In the genomic region with DNA sequence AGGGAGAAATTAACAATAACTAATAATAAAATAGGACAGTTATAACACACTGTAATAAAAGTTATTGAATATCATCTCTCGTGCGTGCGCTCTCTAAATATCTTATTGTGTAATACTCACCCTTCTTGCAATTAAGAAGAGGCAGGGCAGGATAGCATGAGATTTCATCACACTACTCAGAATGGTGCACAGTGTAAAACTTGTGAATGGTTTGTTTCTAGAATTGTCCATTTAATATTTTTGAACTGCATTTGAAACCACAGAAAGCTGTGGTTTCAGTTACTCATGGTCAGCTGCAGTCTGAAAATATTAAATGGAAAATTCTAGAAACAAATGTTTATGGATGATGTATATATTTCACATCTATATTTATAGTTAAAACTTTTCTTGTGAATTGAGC, we compare ENCODE assay signal across 18 cellular contexts.
A peak's percentile ranks its signal among the peaks of the same experiment; 100 is the strongest.
DNase-seq lines count a peak whose midpoint lies in the region; ATAC-seq, FAIRE-seq and TF ChIP-seq lines count a peak whose summit lies in the region.
"Had no signal": no experiment of that assay in that cellular context is flagged by ENCODE, and none has a peak within 500 bp of the region (broad histone marks: within the 10 kb centered on the region; RNA-seq: fewer than 3 reads in every experiment).

No MANE protein-coding gene starts in this region.

- TF ChIP-seq POLR2A in H54 (IDR thresholded peaks at IDR 0.05; ENCODE audit: low read depth, low read length) (no peak), body of pancreas (IDR thresholded peaks at IDR 0.05) (no peak)

- ATAC-seq in GM18511 (IDR thresholded peaks at IDR 0.05; ENCODE audit: unreplicated experiment) (peak; percentile 71), body of pancreas (no peak), GM18907 (IDR thresholded peaks at IDR 0.05; ENCODE audit: unreplicated experiment) (no peak)
- ATAC-seq: left ventricle myocardium superior had no signal

- H3K27me3 ChIP-seq in MM.1S (replicated peaks; ENCODE audit: insufficient read depth, low read length) (no peaks in the 10 kb centered on the region), body of pancreas (no peaks in the 10 kb centered on the region)
- H3K27me3 ChIP-seq: colonic mucosa, SJCRH30 had no signal

- no peaks in the 10 kb centered on the region for H4K20me1 ChIP-seq in MM.1S (ENCODE audit: insufficient read depth, low read length)

- no peak for DNase-seq in H54 (ENCODE audit: insufficient read length, low spot score)
- peak; percentile 15 for DNase-seq in MM.1S
- DNase-seq in foreskin melanocyte: peak; percentile 45
- no peak for DNase-seq in NCI-H1694 treated with DMSO at 0.1 percent for 48 hours (lab: John Stamatoyannopoulos, UW)
- no peak for DNase-seq in body of pancreas
- DNase-seq in activated CD4-positive, alpha-beta T cell treated with anti-CD3 and anti-CD28 coated beads for 4 hours: no peak
- DNase-seq: activated CD8-positive, alpha-beta memory T cell treated with anti-CD3 and anti-CD28 coated beads, Interleukin-2, amount 50 U/mL, for 48 hours; activated naive CD4-positive, alpha-beta T cell treated with Interleukin-2 at 50 U/mL for 16 hours; Caco-2; colonic mucosa; left ventricle myocardium superior; NCI-H2029 treated with DMSO at 0.1 percent for 48 hours; NCI-H524; SJCRH30 had no signal

- TF ChIP-seq CTCF in MM.1S (IDR thresholded peaks at IDR 0.05; ENCODE audit: low read length) (no peak), body of pancreas (IDR thresholded peaks at IDR 0.05) (no peak)

- H3K9me3 ChIP-seq in MM.1S (replicated peaks; ENCODE audit: insufficient read depth, low read length): no peaks in the 10 kb centered on the region
- no peaks in the 10 kb centered on the region for H3K9me3 ChIP-seq in body of pancreas
- H3K9me3 ChIP-seq: Caco-2, colonic mucosa, HAP-1, SJCRH30 had no signal

- no peaks in the 10 kb centered on the region for H3K36me3 ChIP-seq in MM.1S (replicated peaks; ENCODE audit: insufficient read depth, low read length)
- H3K36me3 ChIP-seq in body of pancreas (replicated peaks in 1 of 2; ENCODE audit: insufficient read depth in 1 of 2, low read depth in 2 of 2): no peaks in the 10 kb centered on the region
- H3K36me3 ChIP-seq: colonic mucosa, HAP-1, SJCRH30 had no signal

- H3K4me1 ChIP-seq in MM.1S (ENCODE audit: low read length) (peaks cover 12% of the 10 kb centered on the region; the same call in 1 of the 2 replicates), body of pancreas (no peaks in the 10 kb centered on the region)
- H3K4me1 ChIP-seq: Caco-2, colonic mucosa, HAP-1, parathyroid adenoma, SJCRH30 had no signal

- no peak overlapping the region for H3K9ac ChIP-seq in MM.1S (ENCODE audit: low read length)
- H3K9ac ChIP-seq: parathyroid adenoma had no signal

- H3K27ac ChIP-seq in MM.1S (ENCODE audit: low read length) (no peak overlapping the region), body of pancreas (no peak overlapping the region)
- H3K27ac ChIP-seq: colonic mucosa, parathyroid adenoma, SJCRH30 had no signal

- H3K4me3 ChIP-seq in MM.1S (ENCODE audit: low read length) (no peak overlapping the region), body of pancreas (no peak overlapping the region)
- H3K4me3 ChIP-seq: colonic mucosa, HAP-1, SJCRH30 had no signal

- no peak overlapping the region for H2AFZ ChIP-seq in MM.1S (ENCODE audit: low read length)
- H2AFZ ChIP-seq: parathyroid adenoma had no signal

- FAIRE-seq in H54 (lab: Jason Lieb, UNC): peak; percentile 38

- H3K79me2 ChIP-seq in MM.1S (ENCODE audit: low read length): no peaks in the 10 kb centered on the region
- H3K79me2 ChIP-seq: parathyroid adenoma had no signal

- H3K4me2 ChIP-seq in MM.1S (ENCODE audit: low read depth, low read length): no peak overlapping the region

- intact Hi-C loops in body of pancreas (cut with DNase I): no loop called here

- WGBS in body of pancreas, 2 donors: 85 to 93% methylated on average over 3 of the region's 3 CpGs

- H3K9me2 ChIP-seq in MM.1S (replicated peaks; ENCODE audit: insufficient read depth, low read length): no peaks in the 10 kb centered on the region

- peaks cover 7% of the 10 kb centered on the region; the same call in 1 of the 2 replicates for H3F3A ChIP-seq in MM.1S (ENCODE audit: insufficient read depth, low read length)

Comparison
In these comparisons a context has a peak if more than half of its experiments do, and no peak if none do; other contexts are left out.
1. DNase-seq: peak in MM.1S (single experiment) and foreskin melanocyte (single experiment); none in H54 (single experiment), NCI-H1694 treated with DMSO at 0.1 percent for 48 hours (single experiment), body of pancreas (0 of 4) and activated CD4-positive, alpha-beta T cell treated with anti-CD3 and anti-CD28 coated beads for 4 hours (0 of 2).